8 cellular contexts compared by ENCODE assay signal in genomic region chr1:247111259-247111635, GRCh38. TPM values are rescaled to one million over a fixed set of nuclear protein-coding genes. Genes with fewer than 3 reads are reported as not detected.
DNase-seq lines count a peak whose midpoint lies in the region; ATAC-seq and TF ChIP-seq lines count a peak whose summit lies in the region.

No MANE protein-coding gene starts in this region.

- TF ChIP-seq POLR2A in uterus (IDR thresholded peaks at IDR 0.05), result no peak

- peak; percentile 65 for DNase-seq in AG20443 (ENCODE audit: low spot score)
- DNase-seq in dorsolateral prefrontal cortex, result no peak
- DNase-seq in uterus, result peak in 1 of 2 donors; percentile 33
- no peak for DNase-seq in stimulated activated CD8-positive, alpha-beta memory T cell treated with anti-CD3 and anti-CD28 coated beads, Interleukin-4, amount 100 ng/mL, for 48 hours

- intact Hi-C loops in dorsolateral prefrontal cortex (cut with DNase I), result loop anchor here in 1 of 2 donors (10.0 kb wide), 1 partner anchor 104 kb away; no protein-coding TSS in a partner anchor
- intact Hi-C loops in uterus (cut with DNase I; ENCODE audit: low total_unique reads), result no loop called here

- H3K9me3 ChIP-seq in HUES48 (ENCODE audit: control insufficient read depth, insufficient read depth, low read length) (no peaks in the 10 kb centered on the region), mononuclear cell (ENCODE audit: low read depth, low read length) (no peaks in the 10 kb centered on the region), uterus (no peaks in the 10 kb centered on the region)

- peaks cover 8% of the 10 kb centered on the region; the same call in 1 of the 2 replicates for H3K4me1 ChIP-seq in HUES48 (ENCODE audit: control insufficient read depth, insufficient read depth, low read length)
- peaks cover 17% of the 10 kb centered on the region for H3K4me1 ChIP-seq in mononuclear cell (ENCODE audit: insufficient read depth, low read length)
- no peaks in the 10 kb centered on the region for H3K4me1 ChIP-seq in uterus

- TF ChIP-seq CTCF in dorsolateral prefrontal cortex (IDR thresholded peaks at IDR 0.05 in 54 of 56, conservative IDR thresholded peaks at IDR 0.05 in 2 of 56; ENCODE audit: low read depth in 1 of 56, partially characterized antibody in 56 of 56) (no peak), uterus (IDR thresholded peaks at IDR 0.05) (no peak)

- H3K36me3 ChIP-seq in HUES48 (ENCODE audit: control insufficient read depth, insufficient read depth, low read length) (no peaks in the 10 kb centered on the region), uterus (no peaks in the 10 kb centered on the region)

- ATAC-seq in GM18858 (IDR thresholded peaks at IDR 0.05; ENCODE audit: unreplicated experiment), result no peak
- no peak for ATAC-seq in HG03520 (IDR thresholded peaks at IDR 0.05; ENCODE audit: unreplicated experiment)

- H3K4me3 ChIP-seq in HUES48 (ENCODE audit: low read depth, low read length) (peak overlapping the region; percentile 83), dorsolateral prefrontal cortex (peak overlapping the region; percentile 46 to 92 (median 75)), mononuclear cell (ENCODE audit: low read length) (peak overlapping the region; percentile 22), uterus (peak overlapping the region; percentile 28 to 83)

- H3K27ac ChIP-seq in HUES48 (ENCODE audit: low read depth, low read length) (no peak overlapping the region), dorsolateral prefrontal cortex (peak overlapping the region in 25 of 59 donors; percentile 6 to 87 (median 52)), uterus (peak overlapping the region; percentile 77 to 96)

- H3K27me3 ChIP-seq in HUES48 (ENCODE audit: control insufficient read depth, insufficient read depth, low read length), result peaks cover 34% of the 10 kb centered on the region
- H3K27me3 ChIP-seq in dorsolateral prefrontal cortex, result no peaks in the 10 kb centered on the region
- H3K27me3 ChIP-seq in mononuclear cell (ENCODE audit: insufficient read depth, low read length), result peaks cover 39% of the 10 kb centered on the region
- no peaks in the 10 kb centered on the region for H3K27me3 ChIP-seq in uterus

- peak overlapping the region; percentile 44; the same call in 1 of the 2 replicates for H3K9ac ChIP-seq in HUES48 (ENCODE audit: low read depth, low read length)

RNA-seq across cellular contexts. Expression of gene ZNF669, which starts 7.1 kb away (rescaled TPM):
- 10 to 100 TPM in 5 of 120 experiments, 1 to 10 TPM in 115; 4.1 to 11.4 (median 7.1) TPM for total RNA-seq in dorsolateral prefrontal cortex
- total RNA-seq in mononuclear cell, result 20.8 TPM
- total RNA-seq in uterus, result 10 to 100 TPM in 3 of 4 donors, 1 to 10 TPM in 1; 2.3 to 25.0 (median 14.8) TPM

RNA-seq across cellular contexts. Expression of gene ZNF670, which starts 32.6 kb away (rescaled TPM):
- total RNA-seq in dorsolateral prefrontal cortex, result 1 to 10 TPM; 2.8 to 9.1 (median 6.1) TPM
- 0.94 TPM for total RNA-seq in mononuclear cell
- 1 to 10 TPM; 5.0 to 9.5 (median 7.4) TPM for total RNA-seq in uterus

Comparison
In these comparisons a context has a peak if more than half of its experiments do, and no peak if none do; other contexts are left out.
1. H3K4me3 ChIP-seq: peak in every context shown above with its lines; median percentile 83 in HUES48; 75 in dorsolateral prefrontal cortex; 56 in uterus; 22 in mononuclear cell.